1 cellular context compared by ENCODE assay signal in the genomic region with DNA sequence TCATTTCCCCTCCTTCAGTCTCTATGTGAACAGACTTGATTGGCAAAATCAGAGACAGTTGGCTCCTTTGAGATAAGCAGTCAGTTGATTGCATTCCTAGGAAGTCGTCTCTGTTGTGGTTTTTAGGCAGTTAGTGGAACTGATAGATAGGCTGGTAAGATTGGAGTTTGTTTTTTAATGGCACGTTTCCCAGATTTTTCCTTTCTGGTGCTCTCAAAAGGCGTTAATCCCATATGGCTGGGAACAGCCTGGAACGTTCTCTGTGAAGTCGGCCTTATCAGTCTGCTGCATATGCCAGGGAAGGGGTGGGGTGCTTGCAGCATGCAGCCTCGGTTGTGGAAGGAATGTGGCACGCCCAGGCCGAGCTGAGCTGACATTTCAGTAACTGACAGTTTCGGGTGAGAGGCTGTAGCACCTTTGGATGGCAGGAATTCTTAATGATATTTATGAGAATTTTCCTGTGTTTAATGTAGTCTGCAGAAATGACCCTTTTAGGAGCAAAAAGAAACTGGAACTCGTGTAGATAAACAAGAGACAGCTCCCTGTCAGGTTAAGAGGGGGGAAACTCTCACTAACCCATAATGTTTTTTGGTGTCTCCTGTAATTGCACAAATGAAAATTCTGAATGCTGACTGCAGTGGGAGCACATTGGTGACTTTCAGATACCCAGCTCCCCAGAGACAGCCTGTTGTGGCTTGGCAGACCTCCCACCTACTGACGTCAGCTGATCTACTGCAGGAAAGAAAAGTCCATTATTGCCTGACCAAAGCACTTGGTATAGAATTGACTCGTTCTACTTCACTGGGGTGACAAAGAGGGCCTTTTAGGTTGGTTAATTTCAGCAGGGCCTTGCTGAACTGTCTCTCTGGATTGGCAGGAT.
A peak's percentile ranks its signal among the peaks of the same experiment; 100 is the strongest.
TF ChIP-seq lines count a peak whose summit lies in the region.

No MANE protein-coding gene starts in this region.

TF ChIP-seq in K562, 482 proteins besides CTCF, POLR2A, EP300 and RAD21 (continued from another document and continues in another):
- TF ChIP-seq ZNF512 (tag; IDR thresholded peaks at IDR 0.05), result no peak
- TF ChIP-seq BCLAF1 (IDR thresholded peaks at IDR 0.05; ENCODE audit: borderline replicate concordance in 1 of 2, control insufficient read depth in 1 of 2, low read depth in 2 of 2, low read length in 1 of 2), result no peak
- TF ChIP-seq EP400 (IDR thresholded peaks at IDR 0.05), result peak; percentile 45; the same call in 1 of the 2 replicates
- TF ChIP-seq FOS (IDR thresholded peaks at IDR 0.05; ENCODE audit: extremely low read depth, insufficient read length), result no peak
- TF ChIP-seq, protein P1, sequence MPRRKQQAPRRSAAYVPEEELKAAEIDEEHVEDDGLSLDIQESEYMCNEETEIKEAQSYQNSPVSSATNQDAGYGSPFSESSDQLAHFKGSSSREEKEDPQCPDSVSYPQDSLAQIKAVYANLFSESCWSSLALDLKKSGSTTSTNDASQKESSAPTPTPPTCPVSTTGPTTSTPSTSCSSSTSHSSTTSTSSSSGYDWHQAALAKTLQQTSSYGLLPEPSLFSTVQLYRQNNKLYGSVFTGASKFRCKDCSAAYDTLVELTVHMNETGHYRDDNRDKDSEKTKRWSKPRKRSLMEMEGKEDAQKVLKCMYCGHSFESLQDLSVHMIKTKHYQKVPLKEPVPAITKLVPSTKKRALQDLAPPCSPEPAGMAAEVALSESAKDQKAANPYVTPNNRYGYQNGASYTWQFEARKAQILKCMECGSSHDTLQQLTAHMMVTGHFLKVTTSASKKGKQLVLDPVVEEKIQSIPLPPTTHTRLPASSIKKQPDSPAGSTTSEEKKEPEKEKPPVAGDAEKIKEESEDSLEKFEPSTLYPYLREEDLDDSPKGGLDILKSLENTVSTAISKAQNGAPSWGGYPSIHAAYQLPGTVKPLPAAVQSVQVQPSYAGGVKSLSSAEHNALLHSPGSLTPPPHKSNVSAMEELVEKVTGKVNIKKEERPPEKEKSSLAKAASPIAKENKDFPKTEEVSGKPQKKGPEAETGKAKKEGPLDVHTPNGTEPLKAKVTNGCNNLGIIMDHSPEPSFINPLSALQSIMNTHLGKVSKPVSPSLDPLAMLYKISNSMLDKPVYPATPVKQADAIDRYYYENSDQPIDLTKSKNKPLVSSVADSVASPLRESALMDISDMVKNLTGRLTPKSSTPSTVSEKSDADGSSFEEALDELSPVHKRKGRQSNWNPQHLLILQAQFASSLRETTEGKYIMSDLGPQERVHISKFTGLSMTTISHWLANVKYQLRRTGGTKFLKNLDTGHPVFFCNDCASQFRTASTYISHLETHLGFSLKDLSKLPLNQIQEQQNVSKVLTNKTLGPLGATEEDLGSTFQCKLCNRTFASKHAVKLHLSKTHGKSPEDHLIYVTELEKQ (CRISPR knock-in tag; IDR thresholded peaks at IDR 0.05), result no peak
- TF ChIP-seq, protein P2, sequence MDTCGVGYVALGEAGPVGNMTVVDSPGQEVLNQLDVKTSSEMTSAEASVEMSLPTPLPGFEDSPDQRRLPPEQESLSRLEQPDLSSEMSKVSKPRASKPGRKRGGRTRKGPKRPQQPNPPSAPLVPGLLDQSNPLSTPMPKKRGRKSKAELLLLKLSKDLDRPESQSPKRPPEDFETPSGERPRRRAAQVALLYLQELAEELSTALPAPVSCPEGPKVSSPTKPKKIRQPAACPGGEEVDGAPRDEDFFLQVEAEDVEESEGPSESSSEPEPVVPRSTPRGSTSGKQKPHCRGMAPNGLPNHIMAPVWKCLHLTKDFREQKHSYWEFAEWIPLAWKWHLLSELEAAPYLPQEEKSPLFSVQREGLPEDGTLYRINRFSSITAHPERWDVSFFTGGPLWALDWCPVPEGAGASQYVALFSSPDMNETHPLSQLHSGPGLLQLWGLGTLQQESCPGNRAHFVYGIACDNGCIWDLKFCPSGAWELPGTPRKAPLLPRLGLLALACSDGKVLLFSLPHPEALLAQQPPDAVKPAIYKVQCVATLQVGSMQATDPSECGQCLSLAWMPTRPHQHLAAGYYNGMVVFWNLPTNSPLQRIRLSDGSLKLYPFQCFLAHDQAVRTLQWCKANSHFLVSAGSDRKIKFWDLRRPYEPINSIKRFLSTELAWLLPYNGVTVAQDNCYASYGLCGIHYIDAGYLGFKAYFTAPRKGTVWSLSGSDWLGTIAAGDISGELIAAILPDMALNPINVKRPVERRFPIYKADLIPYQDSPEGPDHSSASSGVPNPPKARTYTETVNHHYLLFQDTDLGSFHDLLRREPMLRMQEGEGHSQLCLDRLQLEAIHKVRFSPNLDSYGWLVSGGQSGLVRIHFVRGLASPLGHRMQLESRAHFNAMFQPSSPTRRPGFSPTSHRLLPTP (IDR thresholded peaks at IDR 0.05; ENCODE audit: borderline replicate concordance, extremely low read depth, insufficient read length), result no peak
- peak in 1 of 3 experiments; percentile 84; a peak in 2 of 6 replicates for TF ChIP-seq ZBTB11 (CRISPR knock-in tag; IDR thresholded peaks at IDR 0.05)
- TF ChIP-seq TBL1XR1 (IDR thresholded peaks at IDR 0.05; ENCODE audit: low read length in 2 of 2), result peak in 1 of 2 experiments; percentile 87; a peak in 3 of 4 replicates
- TF ChIP-seq CCAR2 (IDR thresholded peaks at IDR 0.05; ENCODE audit: low read depth, low read length), result no peak
- no peak for TF ChIP-seq GTF2E2 (tag; IDR thresholded peaks at IDR 0.05)
- peak; percentile 95 for TF ChIP-seq PML (IDR thresholded peaks at IDR 0.05; ENCODE audit: low read length)
- TF ChIP-seq STAT5B (CRISPR knock-in tag; IDR thresholded peaks at IDR 0.05), result no peak
- no peak for TF ChIP-seq NCOA2 (IDR thresholded peaks at IDR 0.05; ENCODE audit: partially characterized antibody in 2 of 2)
- peak; percentile 94 for TF ChIP-seq ZNF584 (CRISPR knock-in tag; IDR thresholded peaks at IDR 0.05; ENCODE audit: low read depth)
- peak; percentile 83 for TF ChIP-seq ETV5 (CRISPR knock-in tag; IDR thresholded peaks at IDR 0.05; ENCODE audit: low read depth)
- no peak; the same call in 1 of the 2 replicates for TF ChIP-seq HCFC1 (IDR thresholded peaks at IDR 0.05; ENCODE audit: low read depth, low read length)
- no peak for TF ChIP-seq ZNF232 (CRISPR knock-in tag; IDR thresholded peaks at IDR 0.05)
- TF ChIP-seq ZNF41 (CRISPR knock-in tag; conservative IDR thresholded peaks at IDR 0.05), result 0 out of 2 replicates have a peak, but pooled peaks have one; percentile 42
- peak; percentile 71 to 99; a peak in 3 of 4 replicates for TF ChIP-seq MLLT1 (IDR thresholded peaks at IDR 0.05)
- TF ChIP-seq SRSF3 (IDR thresholded peaks at IDR 0.05; ENCODE audit: insufficient read depth, low read length), result no peak
- TF ChIP-seq SAFB2 (IDR thresholded peaks at IDR 0.05; ENCODE audit: borderline replicate concordance, low read depth, low read length, severe bottlenecking), result no peak
- peak; percentile 97 for TF ChIP-seq NFIC (IDR thresholded peaks at IDR 0.05)
- TF ChIP-seq ZNF766 (CRISPR knock-in tag; conservative IDR thresholded peaks at IDR 0.05), result peak; percentile 90
- TF ChIP-seq PURB (CRISPR knock-in tag; IDR thresholded peaks at IDR 0.05; ENCODE audit: low read depth), result no peak
- peak; percentile 95 for TF ChIP-seq MTA1 (IDR thresholded peaks at IDR 0.05; ENCODE audit: borderline replicate concordance)
- TF ChIP-seq BRF1 (IDR thresholded peaks at IDR 0.05; ENCODE audit: borderline replicate concordance, extremely low read depth, insufficient read length), result no peak
- TF ChIP-seq GATA2 (CRISPR knock-in tag; IDR thresholded peaks at IDR 0.05), result peak; percentile 99
- peak; percentile 58; the same call in 1 of the 2 replicates for TF ChIP-seq RB1 (IDR thresholded peaks at IDR 0.05; ENCODE audit: low read depth)
- TF ChIP-seq, protein P3, sequence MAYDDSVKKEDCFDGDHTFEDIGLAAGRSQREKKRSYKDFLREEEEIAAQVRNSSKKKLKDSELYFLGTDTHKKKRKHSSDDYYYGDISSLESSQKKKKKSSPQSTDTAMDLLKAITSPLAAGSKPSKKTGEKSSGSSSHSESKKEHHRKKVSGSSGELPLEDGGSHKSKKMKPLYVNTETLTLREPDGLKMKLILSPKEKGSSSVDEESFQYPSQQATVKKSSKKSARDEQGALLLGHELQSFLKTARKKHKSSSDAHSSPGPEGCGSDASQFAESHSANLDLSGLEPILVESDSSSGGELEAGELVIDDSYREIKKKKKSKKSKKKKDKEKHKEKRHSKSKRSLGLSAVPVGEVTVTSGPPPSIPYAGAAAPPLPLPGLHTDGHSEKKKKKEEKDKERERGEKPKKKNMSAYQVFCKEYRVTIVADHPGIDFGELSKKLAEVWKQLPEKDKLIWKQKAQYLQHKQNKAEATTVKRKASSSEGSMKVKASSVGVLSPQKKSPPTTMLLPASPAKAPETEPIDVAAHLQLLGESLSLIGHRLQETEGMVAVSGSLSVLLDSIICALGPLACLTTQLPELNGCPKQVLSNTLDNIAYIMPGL (CRISPR knock-in tag; IDR thresholded peaks at IDR 0.05), result no peak
- TF ChIP-seq ZEB2 (IDR thresholded peaks at IDR 0.05), result peak; percentile 87
- peak; percentile 56 for TF ChIP-seq PHF20 (IDR thresholded peaks at IDR 0.05; ENCODE audit: partially characterized antibody)
- TF ChIP-seq ZBTB33 (CRISPR knock-in tag; IDR thresholded peaks at IDR 0.05), result peak; percentile 52; the same call in 1 of the 2 replicates
- TF ChIP-seq NBN (IDR thresholded peaks at IDR 0.05; ENCODE audit: low read depth), result peak; percentile 99
- no peak for TF ChIP-seq ZNF696 (CRISPR knock-in tag; conservative IDR thresholded peaks at IDR 0.05)
- TF ChIP-seq RFX5 (IDR thresholded peaks at IDR 0.05; ENCODE audit: low read depth, low read length), result no peak
